In genomic region chr22:35634015-35634414, GRCh38 we compare ENCODE assay signal across 21 cellular contexts. TPM values are rescaled to one million over a fixed set of nuclear protein-coding genes. Genes with fewer than 3 reads are reported as not detected.
A peak's percentile ranks its signal among the peaks of the same experiment; 100 is the strongest.
DNase-seq lines count a peak whose midpoint lies in the region; ATAC-seq, FAIRE-seq and TF ChIP-seq lines count a peak whose summit lies in the region.
"Had no signal": no experiment of that assay in that cellular context is flagged by ENCODE, and none has a peak within 500 bp of the region (broad histone marks: within the 10 kb centered on the region; RNA-seq: fewer than 3 reads in every experiment).

No MANE protein-coding gene starts in this region.

- no peaks in the 10 kb centered on the region for H3K27me3 Mint-ChIP-seq in CD4-positive, CD25-positive, alpha-beta regulatory T cell
- peaks cover 12% of the 10 kb centered on the region for H3K27me3 Mint-ChIP-seq in GM23338 (ENCODE audit: insufficient read depth, low read depth, poor library complexity)
- H3K27me3 Mint-ChIP-seq: activated T-cell treated with anti-CD3 and anti-CD28 coated beads, Interleukin-2, amount 50 U/mL, for 24 hours had no signal

- no peak for FAIRE-seq in H1 (lab: Jason Lieb, UNC)
- FAIRE-seq: islet of Langerhans had no signal

- no peak overlapping the region for H3K9ac ChIP-seq in H1 (replicated peaks in 1 of 4; ENCODE audit: extremely low read depth in 1 of 4, low read depth in 3 of 4, low read length in 3 of 4)

- H4K8ac ChIP-seq in H1 (ENCODE audit: extremely low read depth, insufficient read depth, low read length) = no peak overlapping the region

- no peaks in the 10 kb centered on the region for H3K79me2 ChIP-seq in GM23338 (replicated peaks; ENCODE audit: insufficient read depth)
- no peaks in the 10 kb centered on the region for H3K79me2 ChIP-seq in H1 (ENCODE audit: control insufficient read depth in 1 of 2, insufficient read depth in 2 of 2, low read length in 2 of 2)
- H3K79me2 ChIP-seq: hepatocyte had no signal

- intact Hi-C loops in mucosa of descending colon (cut with DNase I, micrococcal nuclease) = loop anchor here in 1 of 2 donors (10.0 kb wide), 1 partner anchor 291 kb away; no protein-coding TSS in a partner anchor

- no peak overlapping the region for H3K4ac ChIP-seq in H1 (replicated peaks; ENCODE audit: insufficient read length, low read depth, low read length)

- TF ChIP-seq POLR2A in H1 (IDR thresholded peaks at IDR 0.05; ENCODE audit: control extremely low read depth in 1 of 2, low read depth in 2 of 2, low read length in 2 of 2) = no peak

- no peak overlapping the region for H2BK5ac ChIP-seq in H1 (ENCODE audit: low read depth, low read length)

- peaks cover 4% of the 10 kb centered on the region for H3K36me3 Mint-ChIP-seq in CD4-positive, CD25-positive, alpha-beta regulatory T cell
- no peaks in the 10 kb centered on the region; the same call in 2 of the 3 replicates for H3K36me3 Mint-ChIP-seq in GM23338 (ENCODE audit: low read depth)
- H3K36me3 Mint-ChIP-seq: activated naive CD4-positive, alpha-beta T cell treated with anti-CD3 and anti-CD28 coated beads, Interleukin-2, amount 50 U/mL, for 72 hours had no signal

- no peak overlapping the region for H3K27ac ChIP-seq in CD4-positive, CD25-positive, alpha-beta regulatory T cell (ENCODE audit: insufficient read depth, low read length, poor library complexity, severe bottlenecking)
- H3K27ac ChIP-seq in GM23338 (ENCODE audit: low read depth) = no peak overlapping the region
- no peak overlapping the region for H3K27ac ChIP-seq in H1 (ENCODE audit: low read depth, low read length)
- H3K27ac ChIP-seq: coronary artery, hepatocyte, psoas muscle had no signal

- H3K4me1 Mint-ChIP-seq in CD4-positive, CD25-positive, alpha-beta regulatory T cell = peaks cover 0 to 18% (median 12%) of the 10 kb centered on the region in 4 donors
- peaks cover 34% of the 10 kb centered on the region for H3K4me1 Mint-ChIP-seq in GM23338

- POLR2A ChIA-PET in H1 (lab: Charles Lee; ENCODE audit: partially characterized antibody) = no interaction called here

- H3K27ac Mint-ChIP-seq in CD4-positive, CD25-positive, alpha-beta regulatory T cell = peak overlapping the region in 2 of 3 donors; percentile 20 to 85
- no peak overlapping the region for H3K27ac Mint-ChIP-seq in GM23338
- H3K27ac Mint-ChIP-seq: activated naive CD4-positive, alpha-beta T cell treated with anti-CD3 and anti-CD28 coated beads, Interleukin-2, amount 50 U/mL, for 72 hours; activated T-cell treated with anti-CD3 and anti-CD28 coated beads, Interleukin-2, amount 50 U/mL, for 24 hours had no signal

- no peak overlapping the region for H3K23ac ChIP-seq in H1 (ENCODE audit: insufficient read length)

- no peak overlapping the region for H3K14ac ChIP-seq in H1 (ENCODE audit: insufficient read length)

- H3K56ac ChIP-seq in H1 (replicated peaks; ENCODE audit: insufficient read length, low read depth, low read length) = no peak overlapping the region

- TF ChIP-seq RAD21 in H1 (IDR thresholded peaks at IDR 0.05 in 1 of 2, conservative IDR thresholded peaks at IDR 0.05 in 1 of 2; ENCODE audit: low read depth in 2 of 2, low read length in 2 of 2) = no peak

- H3K4me3 ChIP-seq in CD4-positive, CD25-positive, alpha-beta regulatory T cell (ENCODE audit: low read depth, low read length) = no peak overlapping the region
- H3K4me3 ChIP-seq in GM23338 = no peak overlapping the region
- no peak overlapping the region for H3K4me3 ChIP-seq in H1 (ENCODE audit: extremely low read depth in 1 of 4, insufficient read depth in 2 of 4, low read depth in 3 of 4, low read length in 4 of 4)
- no peak overlapping the region for H3K4me3 ChIP-seq in mucosa of descending colon
- H3K4me3 ChIP-seq: coronary artery, hepatocyte, lung, psoas muscle had no signal

- peaks cover 4% of the 10 kb centered on the region for H3K23me2 ChIP-seq in H1 (ENCODE audit: low read depth, low read length)

- TF ChIP-seq CTCF in GM23338 (conservative IDR thresholded peaks at IDR 0.05; ENCODE audit: low read depth in 2 of 2) (no peak), H1 (IDR thresholded peaks at IDR 0.05; ENCODE audit: control extremely low read depth in 1 of 3, insufficient read depth in 1 of 3, low read depth in 1 of 3, low read length in 3 of 3) (no peak), mucosa of descending colon (IDR thresholded peaks at IDR 0.05) (no peak)

- peak overlapping the region; percentile 92 for H4K91ac ChIP-seq in H1 (replicated peaks; ENCODE audit: insufficient read length, low read length)

- H2AK5ac ChIP-seq in H1 (ENCODE audit: low read depth, low read length) = peak overlapping the region; percentile 100; the same call in 1 of the 2 replicates

- no peak for TF ChIP-seq EP300 in H1 (IDR thresholded peaks at IDR 0.05; ENCODE audit: borderline replicate concordance in 1 of 2, low read depth in 2 of 2, low read length in 2 of 2)

- no peaks in the 10 kb centered on the region for H3F3A ChIP-seq in GM23338 (replicated peaks; ENCODE audit: low read depth)

- peak overlapping the region; percentile 75; the same call in 1 of the 2 replicates for H3K18ac ChIP-seq in H1 (ENCODE audit: extremely low read depth, low read length)

- H2BK20ac ChIP-seq in H1 (ENCODE audit: low read length) = 0 out of 2 replicates have a peak overlapping the region, but pooled peaks have one; percentile 83

- no peaks in the 10 kb centered on the region for H3K9me2 ChIP-seq in GM23338 (ENCODE audit: insufficient read depth)

- H2BK120ac ChIP-seq in H1 (replicated peaks; ENCODE audit: low read depth, low read length) = no peak overlapping the region

- no peak overlapping the region for H4K5ac ChIP-seq in H1 (ENCODE audit: insufficient read length, low read depth, low read length)

- DNase-seq in CD4-positive, CD25-positive, alpha-beta regulatory T cell = peak in 1 of 3 donors; percentile 38
- DNase-seq in GM23338 (ENCODE audit: low spot score) (no peak), H1 (ENCODE audit: low read depth in 1 of 2, low spot score in 2 of 2) (no peak), NCI-H1694 treated with DMSO at 0.1 percent for 48 hours (lab: John Stamatoyannopoulos, UW) (no peak), C1 segment of cervical spinal cord (lab: John Stamatoyannopoulos, UW) (no peak), NCI-H446 (lab: John Stamatoyannopoulos, UW) (no peak), mucosa of descending colon (no peak)
- DNase-seq: activated T-cell treated with anti-CD3 and anti-CD28 coated beads, Interleukin-2, amount 50 U/mL, for 24 hours; DMS 273 treated with DMSO at 0.1 percent for 48 hours; naive B cell; NCI-H146; NCI-H345; psoas muscle; stimulated activated CD8-positive, alpha-beta memory T cell treated with anti-CD3 and anti-CD28 coated beads, Interleukin-4, amount 100 ng/mL, for 48 hours had no signal

- no peaks in the 10 kb centered on the region for H3K27me3 ChIP-seq in CD4-positive, CD25-positive, alpha-beta regulatory T cell (ENCODE audit: control insufficient read depth, insufficient read depth, low read length)
- H3K27me3 ChIP-seq in GM23338 (ENCODE audit: insufficient read depth) = no peaks in the 10 kb centered on the region
- H3K27me3 ChIP-seq in H1 (replicated peaks in 1 of 4; ENCODE audit: control insufficient read depth in 3 of 4, extremely low read depth in 1 of 4, insufficient read depth in 3 of 4, low read length in 3 of 4) = no peaks in the 10 kb centered on the region; a peak in 1 of 7 replicates
- H3K27me3 ChIP-seq: hepatocyte had no signal

- H2BK12ac ChIP-seq in H1 (ENCODE audit: low read depth, low read length) = peak overlapping the region; percentile 100; the same call in 1 of the 2 replicates

- no peaks in the 10 kb centered on the region for H3K36me3 ChIP-seq in CD4-positive, CD25-positive, alpha-beta regulatory T cell (ENCODE audit: control insufficient read depth, insufficient read depth, low read length)
- H3K36me3 ChIP-seq in GM23338 (ENCODE audit: insufficient read depth) (no peaks in the 10 kb centered on the region), H1 (ENCODE audit: control insufficient read depth in 2 of 4, insufficient read depth in 4 of 4, low read length in 3 of 4) (no peaks in the 10 kb centered on the region; a peak in 1 of 8 replicates), mucosa of descending colon (ENCODE audit: low read depth) (no peaks in the 10 kb centered on the region)

- H3K79me1 ChIP-seq in H1 (ENCODE audit: low read depth, low read length) = no peaks in the 10 kb centered on the region

- H3K4me3 Mint-ChIP-seq in CD4-positive, CD25-positive, alpha-beta regulatory T cell = no peak overlapping the region
- no peak overlapping the region for H3K4me3 Mint-ChIP-seq in GM23338
- H3K4me3 Mint-ChIP-seq: activated T-cell treated with anti-CD3 and anti-CD28 coated beads, Interleukin-2, amount 50 U/mL, for 24 hours; naive B cell had no signal

- no peaks in the 10 kb centered on the region for H3K9me3 ChIP-seq in CD4-positive, CD25-positive, alpha-beta regulatory T cell (ENCODE audit: control insufficient read depth in 2 of 2, low read length in 2 of 2)
- H3K9me3 ChIP-seq in H1 (ENCODE audit: insufficient read depth in 2 of 2, low read depth in 1 of 2, low read length in 1 of 2) (no peaks in the 10 kb centered on the region), mucosa of descending colon (no peaks in the 10 kb centered on the region)
- H3K9me3 ChIP-seq: psoas muscle had no signal

- 75% methylated on average over 5 of the region's 5 CpGs; no CpG with 5 or more reads in 1 of the 2 experiments for WGBS in H1 (ENCODE audit: extremely low coverage in 1 of 2, insufficient coverage in 1 of 2, insufficient read length in 1 of 2, insufficient replicate concordance in 2 of 2, low coverage in 1 of 2, low lambda C conversion rate in 2 of 2, missing lambda C conversion rate in 1 of 2), 2 experiments

- H3K9me3 Mint-ChIP-seq in CD4-positive, CD25-positive, alpha-beta regulatory T cell = peaks cover 0 to 1% (median 0%) of the 10 kb centered on the region in 7 donors
- H3K9me3 Mint-ChIP-seq in GM23338 = peaks cover 2% of the 10 kb centered on the region
- H3K9me3 Mint-ChIP-seq: activated T-cell treated with anti-CD3 and anti-CD28 coated beads, Interleukin-2, amount 50 U/mL, for 24 hours had no signal

- ATAC-seq in CD4-positive, CD25-positive, alpha-beta regulatory T cell (ENCODE audit: low read depth in 2 of 2) = peak in 1 of 2 donors; percentile 43
- ATAC-seq in GM23338 (no peak), mucosa of descending colon (no peak)
- ATAC-seq: activated naive CD4-positive, alpha-beta T cell treated with anti-CD3 and anti-CD28 coated beads, Interleukin-2, amount 50 U/mL, for 72 hours; psoas muscle had no signal

- CTCF ChIA-PET in H1 (lab: Charles Lee; ENCODE audit: partially characterized antibody) = interaction anchor here (1.2 to 2.1 kb wide), 4 partner anchors 31 to 105 kb away, joined by 3 to 7 read pairs (median 4); no protein-coding TSS in a partner anchor

- H2AFZ ChIP-seq in GM23338 (peak overlapping the region; percentile 38; the same call in 1 of the 2 replicates), H1 (ENCODE audit: low read length) (no peak overlapping the region)
- H2AFZ ChIP-seq: hepatocyte had no signal

- H2BK15ac ChIP-seq in H1 (ENCODE audit: low read length) = peak overlapping the region; percentile 99; the same call in 1 of the 2 replicates

- H3K4me2 ChIP-seq in GM23338 = no peak overlapping the region
- no peak overlapping the region for H3K4me2 ChIP-seq in H1 (ENCODE audit: insufficient read depth in 1 of 2, low read depth in 2 of 2, low read length in 2 of 2)
- H3K4me2 ChIP-seq: hepatocyte had no signal

- H4K20me1 ChIP-seq in GM23338 (replicated peaks; ENCODE audit: insufficient read depth) = no peaks in the 10 kb centered on the region
- H4K20me1 ChIP-seq in H1 (replicated peaks in 1 of 2; ENCODE audit: control insufficient read depth in 1 of 2, insufficient read depth in 2 of 2, low read length in 2 of 2) = peaks cover 0 to 3% of the 10 kb centered on the region in 2 experiments

- H3K4me1 ChIP-seq in CD4-positive, CD25-positive, alpha-beta regulatory T cell (ENCODE audit: control insufficient read depth, insufficient read depth, low read length, poor library complexity, severe bottlenecking) = no peaks in the 10 kb centered on the region
- no peaks in the 10 kb centered on the region; the same call in none of the 2 replicates for H3K4me1 ChIP-seq in GM23338 (ENCODE audit: insufficient read depth)
- H3K4me1 ChIP-seq in H1 (replicated peaks in 1 of 4; ENCODE audit: control insufficient read depth in 3 of 4, insufficient read depth in 4 of 4, low read length in 3 of 4) = peaks cover 0 to 15% (median 6%) of the 10 kb centered on the region in 4 experiments; a peak in 4 of 7 replicates
- H3K4me1 ChIP-seq in mucosa of descending colon (ENCODE audit: low read depth) = no peaks in the 10 kb centered on the region

RNA-seq across cellular contexts. Expression of gene APOL6, which starts 14.2 kb away (rescaled TPM):
- total RNA-seq in CD4-positive, CD25-positive, alpha-beta regulatory T cell = 71.9 TPM
- 10 to 100 TPM; 17.8 to 22.1 (median 20.1) TPM for polyA plus RNA-seq in CD4-positive, CD25-positive, alpha-beta regulatory T cell
- total RNA-seq in GM23338 (2014; rRNA removed; shearing (Covaris generic)) = 0.08 and 0.14 TPM in 2 replicates
- polyA plus RNA-seq in GM23338 (2016; fragmentation: Nextera tagmentation; extraction: Ambion mirVana) (0.09 and 0.10 TPM in 2 replicates), H1 (2011; rRNA removed) (0.06 and 0.08 TPM in 2 replicates)
- polyA plus RNA-seq in PFSK-1 (2012; ENCODE audit: insufficient read length, low read depth) = 2.5 TPM
- total RNA-seq in H1 (2021; fragmentation: NEBNext Ultra II Directional; extraction: Animal tissue kit (Norgen Biotek cat#: 25700)) = 0.13 TPM in 2 replicates
- polyA plus RNA-seq in H1 (2011; cell fraction: cytosol; rRNA removed) = 0.10 TPM
- 0.09 TPM for polyA plus RNA-seq in H1 (2011; cell fraction: nucleus; rRNA removed)
- polyA plus RNA-seq in H1 (2012, experiment 1 of 2) = 0.08 to 0.17 TPM (median 0.11 TPM) in 4 replicates
- 0.04 TPM for polyA plus RNA-seq in H1 (2012, experiment 2 of 2)
- 0.10 TPM for polyA plus RNA-seq in H1 (2013, experiment 1 of 2)
- 0.07 TPM for polyA plus RNA-seq in H1 (2013, experiment 2 of 2)
- polyA minus RNA-seq in H1 (2011; rRNA and poly(A)+ RNA removed) = 0.19 and 0.34 TPM in 2 replicates
- 0.22 TPM for polyA minus RNA-seq in H1 (2011; cell fraction: cytosol; rRNA and poly(A)+ RNA removed)
- polyA minus RNA-seq in H1 (2011; cell fraction: nucleus; rRNA and poly(A)+ RNA removed) = 0.60 TPM
- total RNA-seq in mucosa of descending colon = 10 to 100 TPM; 40.3 to 43.1 (median 42.1) TPM

RNA-seq across cellular contexts. Expression of gene MB, which starts 16.9 kb away (rescaled TPM):
- not detected for total RNA-seq in CD4-positive, CD25-positive, alpha-beta regulatory T cell
- not detected for polyA plus RNA-seq in CD4-positive, CD25-positive, alpha-beta regulatory T cell
- total RNA-seq in GM23338 (2014; rRNA removed; shearing (Covaris generic)) = not detected in 2 replicates
- polyA plus RNA-seq in GM23338 (2016; fragmentation: Nextera tagmentation; extraction: Ambion mirVana) (0.64 TPM in 1 of 2 replicates, not detected in the other), H1 (2011; rRNA removed) (1.5 and 1.7 TPM in 2 replicates)
- polyA plus RNA-seq in PFSK-1 (2012; ENCODE audit: insufficient read length, low read depth) = not detected
- total RNA-seq in H1 (2021; fragmentation: NEBNext Ultra II Directional; extraction: Animal tissue kit (Norgen Biotek cat#: 25700)) = not detected in 2 replicates
- 1.6 TPM for polyA plus RNA-seq in H1 (2011; cell fraction: cytosol; rRNA removed)
- 1.5 TPM for polyA plus RNA-seq in H1 (2011; cell fraction: nucleus; rRNA removed)
- 0.31 to 1.7 TPM (median 1.2 TPM) in 4 replicates for polyA plus RNA-seq in H1 (2012, experiment 1 of 2)
- 0.24 TPM for polyA plus RNA-seq in H1 (2012, experiment 2 of 2)
- 0.10 TPM for polyA plus RNA-seq in H1 (2013, experiment 1 of 2)
- polyA plus RNA-seq in H1 (2013, experiment 2 of 2) = 0.11 TPM
- polyA minus RNA-seq in H1 (2011; rRNA and poly(A)+ RNA removed) = 0.63 TPM in 1 of 2 replicates, not detected in the other
- polyA minus RNA-seq in H1 (2011; cell fraction: cytosol; rRNA and poly(A)+ RNA removed) = not detected
- not detected for polyA minus RNA-seq in H1 (2011; cell fraction: nucleus; rRNA and poly(A)+ RNA removed)
- total RNA-seq in mucosa of descending colon = 10 to 100 TPM in 2 of 3 donors, 1 to 10 TPM in 1; 2.1 to 17.2 (median 13.4) TPM
- total RNA-seq: hepatocyte, SK-MEL-5 had no signal

Comparison
In these comparisons a context has a peak if more than half of its experiments do, and no peak if none do; other contexts are left out.
1. RNA of gene APOL6, which starts 14.2 kb away (total RNA-seq): 71.9 TPM in CD4-positive, CD25-positive, alpha-beta regulatory T cell (single experiment) and 40.3 to 43.1 TPM in mucosa of descending colon; 0.08 to 0.14 TPM in GM23338 and 0.13 TPM in H1; every median in the first group is over 10 times any median in the second.